ENCODE assay signal across 15 cellular contexts in genomic region chr13:111401755-111402154, GRCh38.
DNase-seq lines count a peak whose midpoint lies in the region; TF ChIP-seq lines count a peak whose summit lies in the region.
"Had no signal": no experiment of that assay in that cellular context is flagged by ENCODE, and none has a peak within 500 bp of the region (broad histone marks: within the 10 kb centered on the region; RNA-seq: fewer than 3 reads in every experiment).

No MANE protein-coding gene starts in this region.

- no peaks in the 10 kb centered on the region for H3K27me3 ChIP-seq in Karpas-422 (ENCODE audit: low read length)
- H3K27me3 ChIP-seq in spleen (replicated peaks in 1 of 7): peaks cover 0 to 39% (median 0%) of the 10 kb centered on the region in 7 donors

- no peak overlapping the region for H3K4me3 Mint-ChIP-seq in activated naive CD4-positive, alpha-beta T cell treated with anti-CD3 and anti-CD28 coated beads, Interleukin-2, amount 10 ng/mL, durations not matched to agents 7 days and 5 days
- H3K4me3 Mint-ChIP-seq in activated naive CD4-positive, alpha-beta T cell treated with anti-CD3 and anti-CD28 coated beads for 36 hours: no peak overlapping the region
- H3K4me3 Mint-ChIP-seq in activated T-helper 1 cell treated with anti-CD3 and anti-CD28 coated beads, Interleukin-12 subunit alpha, Interleukin-12 subunit beta, Interleukin-2, Interleukin-4 antibody, amounts not matched to agents 30 ng/mL and 10 ng/mL and 1 ng/mL, durations not matched to agents 14 hours and 24 hours and 36 hours: no peak overlapping the region
- H3K4me3 Mint-ChIP-seq: B cell; CD4-positive, CD25-positive, alpha-beta regulatory T cell; CD8-positive, alpha-beta memory T cell had no signal

- no peak overlapping the region for H3K27ac ChIP-seq in Karpas-422 (ENCODE audit: low read length)
- no peak overlapping the region for H3K27ac ChIP-seq in spleen
- H3K27ac ChIP-seq: GM23248 had no signal

- no peaks in the 10 kb centered on the region for H3K4me1 Mint-ChIP-seq in activated naive CD4-positive, alpha-beta T cell treated with anti-CD3 and anti-CD28 coated beads, Interleukin-2, amount 10 ng/mL, durations not matched to agents 7 days and 5 days
- H3K4me1 Mint-ChIP-seq in activated naive CD4-positive, alpha-beta T cell treated with anti-CD3 and anti-CD28 coated beads for 36 hours (ENCODE audit: low read depth): no peaks in the 10 kb centered on the region
- no peaks in the 10 kb centered on the region for H3K4me1 Mint-ChIP-seq in activated T-helper 1 cell treated with anti-CD3 and anti-CD28 coated beads, Interleukin-12 subunit alpha, Interleukin-12 subunit beta, Interleukin-2, Interleukin-4 antibody, amounts not matched to agents 30 ng/mL and 10 ng/mL and 1 ng/mL, durations not matched to agents 14 hours and 24 hours and 36 hours (ENCODE audit: low read depth)
- H3K4me1 Mint-ChIP-seq: B cell; CD4-positive, CD25-positive, alpha-beta regulatory T cell; CD8-positive, alpha-beta memory T cell had no signal

- H3K27ac Mint-ChIP-seq in activated naive CD4-positive, alpha-beta T cell treated with anti-CD3 and anti-CD28 coated beads, Interleukin-2, amount 10 ng/mL, durations not matched to agents 7 days and 5 days: no peak overlapping the region
- H3K27ac Mint-ChIP-seq in activated naive CD4-positive, alpha-beta T cell treated with anti-CD3 and anti-CD28 coated beads for 36 hours: no peak overlapping the region
- no peak overlapping the region for H3K27ac Mint-ChIP-seq in activated T-helper 1 cell treated with anti-CD3 and anti-CD28 coated beads, Interleukin-12 subunit alpha, Interleukin-12 subunit beta, Interleukin-2, Interleukin-4 antibody, amounts not matched to agents 30 ng/mL and 10 ng/mL and 1 ng/mL, durations not matched to agents 14 hours and 24 hours and 36 hours
- H3K27ac Mint-ChIP-seq: B cell; CD8-positive, alpha-beta memory T cell had no signal

- no peaks in the 10 kb centered on the region for H4K20me1 ChIP-seq in Karpas-422 (ENCODE audit: insufficient read depth, low read depth, low read length)

- no peak for TF ChIP-seq CTCF in spleen (IDR thresholded peaks at IDR 0.05 in 8 of 11, conservative IDR thresholded peaks at IDR 0.05 in 3 of 11)

- no peaks in the 10 kb centered on the region for H3K27me3 Mint-ChIP-seq in activated naive CD4-positive, alpha-beta T cell treated with anti-CD3 and anti-CD28 coated beads, Interleukin-2, amount 10 ng/mL, durations not matched to agents 7 days and 5 days
- no peaks in the 10 kb centered on the region for H3K27me3 Mint-ChIP-seq in activated naive CD4-positive, alpha-beta T cell treated with anti-CD3 and anti-CD28 coated beads for 36 hours (ENCODE audit: low read depth)
- no peaks in the 10 kb centered on the region for H3K27me3 Mint-ChIP-seq in activated T-helper 1 cell treated with anti-CD3 and anti-CD28 coated beads, Interleukin-12 subunit alpha, Interleukin-12 subunit beta, Interleukin-2, Interleukin-4 antibody, amounts not matched to agents 30 ng/mL and 10 ng/mL and 1 ng/mL, durations not matched to agents 14 hours and 24 hours and 36 hours (ENCODE audit: insufficient read depth)
- H3K27me3 Mint-ChIP-seq: B cell; CD4-positive, CD25-positive, alpha-beta regulatory T cell had no signal

- no peaks in the 10 kb centered on the region for H3K9me3 ChIP-seq in Karpas-422 (ENCODE audit: low read length)
- H3K9me3 ChIP-seq in spleen: no peaks in the 10 kb centered on the region
- H3K9me3 ChIP-seq: Caco-2, HAP-1 had no signal

- no peaks in the 10 kb centered on the region for H3K4me1 ChIP-seq in Karpas-422 (ENCODE audit: low read length)
- H3K4me1 ChIP-seq in spleen: no peaks in the 10 kb centered on the region
- H3K4me1 ChIP-seq: Caco-2, HAP-1 had no signal

- H2AFZ ChIP-seq in Karpas-422 (ENCODE audit: low read length): no peak overlapping the region
- H2AFZ ChIP-seq: GM23248 had no signal

- intact Hi-C loops in activated naive CD4-positive, alpha-beta T cell treated with anti-CD3 and anti-CD28 coated beads for 36 hours (cut with micrococcal nuclease): loop anchor here (5.0 kb wide), 1 partner anchor 179 kb away; no protein-coding TSS in a partner anchor
- intact Hi-C loops in spleen (cut with DNase I; ENCODE audit: low total_unique reads): no loop called here
- intact Hi-C loops in activated T-helper 1 cell treated with anti-CD3 and anti-CD28 coated beads, Interleukin-12 subunit alpha, Interleukin-12 subunit beta, Interleukin-2, Interleukin-4 antibody, amounts not matched to agents 30 ng/mL and 10 ng/mL and 1 ng/mL, durations not matched to agents 14 hours and 24 hours and 36 hours (cut with micrococcal nuclease): no loop called here

- no peaks in the 10 kb centered on the region for H3K9me2 ChIP-seq in Karpas-422 (replicated peaks; ENCODE audit: insufficient read depth, low read length)

- peak; percentile 8 for DNase-seq in activated naive CD4-positive, alpha-beta T cell treated with anti-CD3 and anti-CD28 coated beads, Interleukin-2, amount 10 ng/mL, durations not matched to agents 7 days and 5 days
- no peak for DNase-seq in activated naive CD4-positive, alpha-beta T cell treated with anti-CD3 and anti-CD28 coated beads for 36 hours
- DNase-seq in Karpas-422: peak; percentile 17
- DNase-seq in mesenteric fat pad (ENCODE audit: low spot score): peak; percentile 26
- peak; percentile 50 for DNase-seq in spleen
- DNase-seq in activated T-helper 1 cell treated with anti-CD3 and anti-CD28 coated beads, Interleukin-12 subunit alpha, Interleukin-12 subunit beta, Interleukin-2, Interleukin-4 antibody, amounts not matched to agents 30 ng/mL and 10 ng/mL and 1 ng/mL, durations not matched to agents 14 hours and 24 hours and 36 hours (ENCODE audit: low spot score): no peak
- no peak for DNase-seq in NCI-H510A treated with DMSO at 0.1 percent for 48 hours (lab: John Stamatoyannopoulos, UW)
- DNase-seq in SIG-M5 (lab: John Stamatoyannopoulos, UW): no peak
- DNase-seq: C1 segment of cervical spinal cord; Caco-2; CD4-positive, CD25-positive, alpha-beta regulatory T cell; CD8-positive, alpha-beta memory T cell; GM23248 had no signal

- H3K9ac ChIP-seq in Karpas-422 (ENCODE audit: low read length): no peak overlapping the region
- H3K9ac ChIP-seq: GM23248 had no signal

- no peak overlapping the region for H3K4me2 ChIP-seq in Karpas-422 (ENCODE audit: low read depth, low read length, poor library complexity, severe bottlenecking)

- no peaks in the 10 kb centered on the region for H3K79me2 ChIP-seq in Karpas-422 (ENCODE audit: low read length)

- 78 to 89% (median 85%) methylated on average over 11 to 14 of the region's 14 CpGs for whole genome bisulfite sequencing in spleen, 5 donors

- no peak for TF ChIP-seq POLR2A in spleen (IDR thresholded peaks at IDR 0.05)

- no peaks in the 10 kb centered on the region for H3K36me3 Mint-ChIP-seq in activated naive CD4-positive, alpha-beta T cell treated with anti-CD3 and anti-CD28 coated beads, Interleukin-2, amount 10 ng/mL, durations not matched to agents 7 days and 5 days
- H3K36me3 Mint-ChIP-seq in activated naive CD4-positive, alpha-beta T cell treated with anti-CD3 and anti-CD28 coated beads for 36 hours (ENCODE audit: low read depth): no peaks in the 10 kb centered on the region
- H3K36me3 Mint-ChIP-seq in activated T-helper 1 cell treated with anti-CD3 and anti-CD28 coated beads, Interleukin-12 subunit alpha, Interleukin-12 subunit beta, Interleukin-2, Interleukin-4 antibody, amounts not matched to agents 30 ng/mL and 10 ng/mL and 1 ng/mL, durations not matched to agents 14 hours and 24 hours and 36 hours (ENCODE audit: low read depth): no peaks in the 10 kb centered on the region
- H3K36me3 Mint-ChIP-seq: CD4-positive, CD25-positive, alpha-beta regulatory T cell; CD8-positive, alpha-beta memory T cell had no signal

- CTCF ChIA-PET in activated naive CD4-positive, alpha-beta T cell treated with anti-CD3 and anti-CD28 coated beads, Interleukin-2, amount 10 ng/mL, durations not matched to agents 7 days and 5 days (lab: Charles Lee): no interaction called here
- CTCF ChIA-PET in activated naive CD4-positive, alpha-beta T cell treated with anti-CD3 and anti-CD28 coated beads for 36 hours (lab: Charles Lee): interaction anchor here (0.7 kb wide), 1 partner anchor 32 kb away, joined by 3 read pairs; no protein-coding TSS in a partner anchor

- no peaks in the 10 kb centered on the region for H3K36me3 ChIP-seq in Karpas-422 (ENCODE audit: insufficient read depth, low read length)
- H3K36me3 ChIP-seq in spleen: no peaks in the 10 kb centered on the region
- H3K36me3 ChIP-seq: HAP-1 had no signal

- H3K9me3 Mint-ChIP-seq in activated naive CD4-positive, alpha-beta T cell treated with anti-CD3 and anti-CD28 coated beads, Interleukin-2, amount 10 ng/mL, durations not matched to agents 7 days and 5 days: no peaks in the 10 kb centered on the region
- H3K9me3 Mint-ChIP-seq in activated naive CD4-positive, alpha-beta T cell treated with anti-CD3 and anti-CD28 coated beads for 36 hours: no peaks in the 10 kb centered on the region
- no peaks in the 10 kb centered on the region for H3K9me3 Mint-ChIP-seq in activated T-helper 1 cell treated with anti-CD3 and anti-CD28 coated beads, Interleukin-12 subunit alpha, Interleukin-12 subunit beta, Interleukin-2, Interleukin-4 antibody, amounts not matched to agents 30 ng/mL and 10 ng/mL and 1 ng/mL, durations not matched to agents 14 hours and 24 hours and 36 hours
- H3K9me3 Mint-ChIP-seq: CD4-positive, CD25-positive, alpha-beta regulatory T cell; CD8-positive, alpha-beta memory T cell had no signal

- H3K4me3 ChIP-seq in Karpas-422 (ENCODE audit: low read length) (no peak overlapping the region), spleen (no peak overlapping the region)
- H3K4me3 ChIP-seq: GM23248, HAP-1 had no signal

Comparison
In these comparisons a context has a peak if more than half of its experiments do, and no peak if none do; other contexts are left out.
1. DNase-seq: peak in activated naive CD4-positive, alpha-beta T cell treated with anti-CD3 and anti-CD28 coated beads, Interleukin-2, amount 10 ng/mL, durations not matched to agents 7 days and 5 days (single experiment), Karpas-422 (single experiment), mesenteric fat pad (single experiment) and spleen (single experiment); none in activated naive CD4-positive, alpha-beta T cell treated with anti-CD3 and anti-CD28 coated beads for 36 hours (single experiment), activated T-helper 1 cell treated with anti-CD3 and anti-CD28 coated beads, Interleukin-12 subunit alpha, Interleukin-12 subunit beta, Interleukin-2, Interleukin-4 antibody, amounts not matched to agents 30 ng/mL and 10 ng/mL and 1 ng/mL, durations not matched to agents 14 hours and 24 hours and 36 hours (single experiment), NCI-H510A treated with DMSO at 0.1 percent for 48 hours (single experiment) and SIG-M5 (single experiment).